In the genomic region with DNA sequence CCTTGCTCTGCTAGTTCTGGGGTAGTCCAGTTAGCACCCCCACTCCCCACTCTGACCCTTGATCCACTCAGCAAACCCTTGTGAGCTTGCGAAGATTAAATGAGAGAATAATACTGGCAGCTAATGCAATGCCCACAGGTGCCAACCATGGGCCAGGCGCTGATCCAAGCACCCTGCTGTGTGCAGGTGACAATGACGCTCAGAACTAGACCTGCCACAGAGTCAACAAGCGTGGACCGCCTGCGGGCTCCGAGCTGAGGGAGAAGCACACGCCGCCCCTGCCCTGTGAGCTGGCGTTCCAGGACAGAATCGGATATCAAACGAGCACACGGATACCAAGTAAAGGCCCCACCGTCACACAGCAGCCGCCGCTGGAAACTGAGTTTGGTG, we compare ENCODE assay signal across 2 cellular contexts.
TF ChIP-seq lines count a peak whose summit lies in the region.

No MANE protein-coding gene starts in this region.

TF ChIP-seq in Ishikawa, 13 proteins besides CTCF, POLR2A, EP300 and RAD21 (continued from another document):
- TF ChIP-seq, protein P1, sequence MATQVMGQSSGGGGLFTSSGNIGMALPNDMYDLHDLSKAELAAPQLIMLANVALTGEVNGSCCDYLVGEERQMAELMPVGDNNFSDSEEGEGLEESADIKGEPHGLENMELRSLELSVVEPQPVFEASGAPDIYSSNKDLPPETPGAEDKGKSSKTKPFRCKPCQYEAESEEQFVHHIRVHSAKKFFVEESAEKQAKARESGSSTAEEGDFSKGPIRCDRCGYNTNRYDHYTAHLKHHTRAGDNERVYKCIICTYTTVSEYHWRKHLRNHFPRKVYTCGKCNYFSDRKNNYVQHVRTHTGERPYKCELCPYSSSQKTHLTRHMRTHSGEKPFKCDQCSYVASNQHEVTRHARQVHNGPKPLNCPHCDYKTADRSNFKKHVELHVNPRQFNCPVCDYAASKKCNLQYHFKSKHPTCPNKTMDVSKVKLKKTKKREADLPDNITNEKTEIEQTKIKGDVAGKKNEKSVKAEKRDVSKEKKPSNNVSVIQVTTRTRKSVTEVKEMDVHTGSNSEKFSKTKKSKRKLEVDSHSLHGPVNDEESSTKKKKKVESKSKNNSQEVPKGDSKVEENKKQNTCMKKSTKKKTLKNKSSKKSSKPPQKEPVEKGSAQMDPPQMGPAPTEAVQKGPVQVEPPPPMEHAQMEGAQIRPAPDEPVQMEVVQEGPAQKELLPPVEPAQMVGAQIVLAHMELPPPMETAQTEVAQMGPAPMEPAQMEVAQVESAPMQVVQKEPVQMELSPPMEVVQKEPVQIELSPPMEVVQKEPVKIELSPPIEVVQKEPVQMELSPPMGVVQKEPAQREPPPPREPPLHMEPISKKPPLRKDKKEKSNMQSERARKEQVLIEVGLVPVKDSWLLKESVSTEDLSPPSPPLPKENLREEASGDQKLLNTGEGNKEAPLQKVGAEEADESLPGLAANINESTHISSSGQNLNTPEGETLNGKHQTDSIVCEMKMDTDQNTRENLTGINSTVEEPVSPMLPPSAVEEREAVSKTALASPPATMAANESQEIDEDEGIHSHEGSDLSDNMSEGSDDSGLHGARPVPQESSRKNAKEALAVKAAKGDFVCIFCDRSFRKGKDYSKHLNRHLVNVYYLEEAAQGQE (IDR thresholded peaks at IDR 0.05; ENCODE audit: low read depth), result no peak
- TF ChIP-seq TAF1 (IDR thresholded peaks at IDR 0.05; ENCODE audit: low read depth) (no peak), CREB1 (IDR thresholded peaks at IDR 0.05; ENCODE audit: low read depth) (no peak), YY1 (IDR thresholded peaks at IDR 0.05; ENCODE audit: low read depth) (no peak), CEBPB (IDR thresholded peaks at IDR 0.05) (no peak), TCF12 (IDR thresholded peaks at IDR 0.05; ENCODE audit: low read depth) (peak; percentile 49; the same call in 1 of the 2 replicates)
- TF ChIP-seq, protein P2, sequence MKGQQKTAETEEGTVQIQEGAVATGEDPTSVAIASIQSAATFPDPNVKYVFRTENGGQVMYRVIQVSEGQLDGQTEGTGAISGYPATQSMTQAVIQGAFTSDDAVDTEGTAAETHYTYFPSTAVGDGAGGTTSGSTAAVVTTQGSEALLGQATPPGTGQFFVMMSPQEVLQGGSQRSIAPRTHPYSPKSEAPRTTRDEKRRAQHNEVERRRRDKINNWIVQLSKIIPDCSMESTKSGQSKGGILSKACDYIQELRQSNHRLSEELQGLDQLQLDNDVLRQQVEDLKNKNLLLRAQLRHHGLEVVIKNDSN (IDR thresholded peaks at IDR 0.05), result no peak
- TF ChIP-seq, protein P3, sequence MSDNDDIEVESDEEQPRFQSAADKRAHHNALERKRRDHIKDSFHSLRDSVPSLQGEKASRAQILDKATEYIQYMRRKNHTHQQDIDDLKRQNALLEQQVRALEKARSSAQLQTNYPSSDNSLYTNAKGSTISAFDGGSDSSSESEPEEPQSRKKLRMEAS (IDR thresholded peaks at IDR 0.05), result peak; percentile 44

TF ChIP-seq in SK-N-SH treated with all-trans-retinoic acid at 6 μM for 48 hours, 23 proteins besides CTCF, POLR2A, EP300 and RAD21 (continued from another document):
- TF ChIP-seq, protein P4, sequence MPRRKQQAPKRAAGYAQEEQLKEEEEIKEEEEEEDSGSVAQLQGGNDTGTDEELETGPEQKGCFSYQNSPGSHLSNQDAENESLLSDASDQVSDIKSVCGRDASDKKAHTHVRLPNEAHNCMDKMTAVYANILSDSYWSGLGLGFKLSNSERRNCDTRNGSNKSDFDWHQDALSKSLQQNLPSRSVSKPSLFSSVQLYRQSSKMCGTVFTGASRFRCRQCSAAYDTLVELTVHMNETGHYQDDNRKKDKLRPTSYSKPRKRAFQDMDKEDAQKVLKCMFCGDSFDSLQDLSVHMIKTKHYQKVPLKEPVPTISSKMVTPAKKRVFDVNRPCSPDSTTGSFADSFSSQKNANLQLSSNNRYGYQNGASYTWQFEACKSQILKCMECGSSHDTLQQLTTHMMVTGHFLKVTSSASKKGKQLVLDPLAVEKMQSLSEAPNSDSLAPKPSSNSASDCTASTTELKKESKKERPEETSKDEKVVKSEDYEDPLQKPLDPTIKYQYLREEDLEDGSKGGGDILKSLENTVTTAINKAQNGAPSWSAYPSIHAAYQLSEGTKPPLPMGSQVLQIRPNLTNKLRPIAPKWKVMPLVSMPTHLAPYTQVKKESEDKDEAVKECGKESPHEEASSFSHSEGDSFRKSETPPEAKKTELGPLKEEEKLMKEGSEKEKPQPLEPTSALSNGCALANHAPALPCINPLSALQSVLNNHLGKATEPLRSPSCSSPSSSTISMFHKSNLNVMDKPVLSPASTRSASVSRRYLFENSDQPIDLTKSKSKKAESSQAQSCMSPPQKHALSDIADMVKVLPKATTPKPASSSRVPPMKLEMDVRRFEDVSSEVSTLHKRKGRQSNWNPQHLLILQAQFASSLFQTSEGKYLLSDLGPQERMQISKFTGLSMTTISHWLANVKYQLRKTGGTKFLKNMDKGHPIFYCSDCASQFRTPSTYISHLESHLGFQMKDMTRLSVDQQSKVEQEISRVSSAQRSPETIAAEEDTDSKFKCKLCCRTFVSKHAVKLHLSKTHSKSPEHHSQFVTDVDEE (CRISPR knock-in tag; IDR thresholded peaks at IDR 0.05), result no peak
- TF ChIP-seq, protein P5, sequence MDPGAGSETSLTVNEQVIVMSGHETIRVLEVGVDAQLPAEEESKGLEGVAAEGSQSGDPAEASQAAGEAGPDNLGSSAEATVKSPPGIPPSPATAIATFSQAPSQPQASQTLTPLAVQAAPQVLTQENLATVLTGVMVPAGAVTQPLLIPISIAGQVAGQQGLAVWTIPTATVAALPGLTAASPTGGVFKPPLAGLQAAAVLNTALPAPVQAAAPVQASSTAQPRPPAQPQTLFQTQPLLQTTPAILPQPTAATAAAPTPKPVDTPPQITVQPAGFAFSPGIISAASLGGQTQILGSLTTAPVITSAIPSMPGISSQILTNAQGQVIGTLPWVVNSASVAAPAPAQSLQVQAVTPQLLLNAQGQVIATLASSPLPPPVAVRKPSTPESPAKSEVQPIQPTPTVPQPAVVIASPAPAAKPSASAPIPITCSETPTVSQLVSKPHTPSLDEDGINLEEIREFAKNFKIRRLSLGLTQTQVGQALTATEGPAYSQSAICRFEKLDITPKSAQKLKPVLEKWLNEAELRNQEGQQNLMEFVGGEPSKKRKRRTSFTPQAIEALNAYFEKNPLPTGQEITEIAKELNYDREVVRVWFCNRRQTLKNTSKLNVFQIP (CRISPR knock-in tag; IDR thresholded peaks at IDR 0.05; ENCODE audit: borderline replicate concordance, low read depth), result no peak
- TF ChIP-seq ZNF8 (CRISPR knock-in tag; IDR thresholded peaks at IDR 0.05), result no peak
- TF ChIP-seq, protein P6, sequence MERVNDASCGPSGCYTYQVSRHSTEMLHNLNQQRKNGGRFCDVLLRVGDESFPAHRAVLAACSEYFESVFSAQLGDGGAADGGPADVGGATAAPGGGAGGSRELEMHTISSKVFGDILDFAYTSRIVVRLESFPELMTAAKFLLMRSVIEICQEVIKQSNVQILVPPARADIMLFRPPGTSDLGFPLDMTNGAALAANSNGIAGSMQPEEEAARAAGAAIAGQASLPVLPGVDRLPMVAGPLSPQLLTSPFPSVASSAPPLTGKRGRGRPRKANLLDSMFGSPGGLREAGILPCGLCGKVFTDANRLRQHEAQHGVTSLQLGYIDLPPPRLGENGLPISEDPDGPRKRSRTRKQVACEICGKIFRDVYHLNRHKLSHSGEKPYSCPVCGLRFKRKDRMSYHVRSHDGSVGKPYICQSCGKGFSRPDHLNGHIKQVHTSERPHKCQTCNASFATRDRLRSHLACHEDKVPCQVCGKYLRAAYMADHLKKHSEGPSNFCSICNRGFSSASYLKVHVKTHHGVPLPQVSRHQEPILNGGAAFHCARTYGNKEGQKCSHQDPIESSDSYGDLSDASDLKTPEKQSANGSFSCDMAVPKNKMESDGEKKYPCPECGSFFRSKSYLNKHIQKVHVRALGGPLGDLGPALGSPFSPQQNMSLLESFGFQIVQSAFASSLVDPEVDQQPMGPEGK (CRISPR knock-in tag; IDR thresholded peaks at IDR 0.05; ENCODE audit: borderline replicate concordance), result no peak
- TF ChIP-seq CSDC2 (CRISPR knock-in tag; IDR thresholded peaks at IDR 0.05), result no peak
- TF ChIP-seq ISL1 (CRISPR knock-in tag; IDR thresholded peaks at IDR 0.05), result no peak
